In the genomic region with DNA sequence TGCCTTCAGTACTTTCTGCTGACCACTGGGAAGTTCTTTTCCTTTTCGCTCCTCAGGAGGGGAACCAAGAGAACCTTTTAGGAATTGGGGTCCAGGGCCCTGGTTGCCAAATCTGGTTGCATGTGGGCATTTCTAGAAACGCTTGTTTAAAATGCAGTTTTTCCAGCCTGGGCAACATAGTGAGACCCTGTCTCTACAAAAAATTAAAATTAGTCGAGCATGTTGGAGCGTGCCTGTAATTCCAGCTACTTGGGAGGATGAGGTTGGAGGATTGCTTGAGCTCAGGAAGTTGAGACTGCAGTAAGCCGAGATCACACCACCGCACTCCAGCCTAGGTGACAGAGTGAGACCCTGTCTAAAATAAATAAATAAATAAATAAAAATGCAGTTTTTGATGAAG, we compare ENCODE assay signal across 10 cellular contexts. TPM values are rescaled to one million over a fixed set of nuclear protein-coding genes. Genes with fewer than 3 reads are reported as not detected.
DNase-seq lines count a peak whose midpoint lies in the region; ATAC-seq and TF ChIP-seq lines count a peak whose summit lies in the region.
"Had no signal": no experiment of that assay in that cellular context is flagged by ENCODE, and none has a peak within 500 bp of the region (broad histone marks: within the 10 kb centered on the region; RNA-seq: fewer than 3 reads in every experiment).

No MANE protein-coding gene starts in this region.

- CTCF ChIA-PET in activated CD8-positive, alpha-beta T cell treated with anti-CD3 and anti-CD28 coated beads for 36 hours (lab: Charles Lee) = interaction anchor here (1.2 to 16.3 kb wide), 8 partner anchors 8 to 101 kb away, joined by 3 to 284 read pairs (median 6); a partner anchor contains a TSS

- no peaks in the 10 kb centered on the region for H3K27me3 Mint-ChIP-seq in activated naive CD4-positive, alpha-beta T cell treated with anti-CD3 and anti-CD28 coated beads, Interleukin-2, amount 50 U/mL, for 24 hours
- no peaks in the 10 kb centered on the region for H3K27me3 Mint-ChIP-seq in activated CD8-positive, alpha-beta T cell treated with anti-CD3 and anti-CD28 coated beads for 36 hours

- H3K36me3 ChIP-seq in iPS-15b (ENCODE audit: control insufficient read depth, insufficient read depth, low read length) (no peaks in the 10 kb centered on the region), thoracic aorta (no peaks in the 10 kb centered on the region)

- no peak for TF ChIP-seq CTCF in activated CD8-positive, alpha-beta T cell treated with anti-CD3 and anti-CD28 coated beads for 36 hours (IDR thresholded peaks at IDR 0.05)
- no peak for TF ChIP-seq CTCF in thoracic aorta (IDR thresholded peaks at IDR 0.05)

- peak overlapping the region; percentile 95 for H3K4me3 Mint-ChIP-seq in activated naive CD4-positive, alpha-beta T cell treated with anti-CD3 and anti-CD28 coated beads, Interleukin-2, amount 50 U/mL, for 24 hours
- peak overlapping the region; percentile 84 for H3K4me3 Mint-ChIP-seq in activated CD8-positive, alpha-beta T cell treated with anti-CD3 and anti-CD28 coated beads for 36 hours

- peak overlapping the region; percentile 76 for H3K4me3 ChIP-seq in iPS-15b (ENCODE audit: low read depth, low read length)
- H3K4me3 ChIP-seq in thoracic aorta = peak overlapping the region; percentile 95

- intact Hi-C loops in activated CD8-positive, alpha-beta T cell treated with anti-CD3 and anti-CD28 coated beads for 36 hours (cut with micrococcal nuclease) = loop anchor here (10.0 kb wide), 1 partner anchor 72 kb away; no protein-coding TSS in a partner anchor

- H3K9me3 Mint-ChIP-seq in activated naive CD4-positive, alpha-beta T cell treated with anti-CD3 and anti-CD28 coated beads, Interleukin-2, amount 50 U/mL, for 24 hours = no peaks in the 10 kb centered on the region
- H3K9me3 Mint-ChIP-seq in activated CD8-positive, alpha-beta T cell treated with anti-CD3 and anti-CD28 coated beads for 36 hours = peaks cover 3% of the 10 kb centered on the region

- H3K27me3 ChIP-seq in iPS-15b (ENCODE audit: control insufficient read depth, insufficient read depth, low read length) (peaks cover 8% of the 10 kb centered on the region), thoracic aorta (replicated peaks; ENCODE audit: insufficient read depth) (no peaks in the 10 kb centered on the region)

- no peak for ATAC-seq in activated CD8-positive, alpha-beta T cell treated with anti-CD3 and anti-CD28 coated beads for 36 hours
- no peak for ATAC-seq in thoracic aorta (ENCODE audit: insufficient number of reproducible peaks, low FRiP score, low read depth)
- ATAC-seq in GM19467 (IDR thresholded peaks at IDR 0.05; ENCODE audit: unreplicated experiment) = no peak
- no peak for ATAC-seq in GM21526 (IDR thresholded peaks at IDR 0.05; ENCODE audit: low FRiP score, unreplicated experiment)

- H3K9ac ChIP-seq in iPS-15b (ENCODE audit: low read depth, low read length) = no peak overlapping the region

- peaks cover 3% of the 10 kb centered on the region for H3K4me1 ChIP-seq in iPS-15b (ENCODE audit: control insufficient read depth, insufficient read depth, low read length)
- peaks cover 9 to 31% of the 10 kb centered on the region in 2 donors for H3K4me1 ChIP-seq in thoracic aorta (ENCODE audit: control insufficient read depth in 1 of 2, low read depth in 2 of 2)

- no peak overlapping the region for H3K27ac ChIP-seq in thoracic aorta

- DNase-seq in activated naive CD4-positive, alpha-beta T cell (lab: John Stamatoyannopoulos, UW) = no peak
- no peak for DNase-seq in activated CD8-positive, alpha-beta T cell treated with anti-CD3 and anti-CD28 coated beads for 36 hours
- DNase-seq in thoracic aorta (ENCODE audit: low spot score) (no peak), AG20443 (ENCODE audit: low spot score) (no peak)
- DNase-seq: SW 1271 had no signal

- POLR2A ChIA-PET in activated CD8-positive, alpha-beta T cell treated with anti-CD3 and anti-CD28 coated beads for 36 hours (lab: Charles Lee) = interaction anchor here (1.7 to 5.0 kb wide), 3 partner anchors 13 to 47 kb away, joined by 4 to 35 read pairs (median 10); a partner anchor contains a TSS

- H3K9me3 ChIP-seq in iPS-15b (ENCODE audit: control insufficient read depth, insufficient read depth, low read length) (no peaks in the 10 kb centered on the region), thoracic aorta (no peaks in the 10 kb centered on the region)

- H3K27ac Mint-ChIP-seq in activated naive CD4-positive, alpha-beta T cell treated with anti-CD3 and anti-CD28 coated beads, Interleukin-2, amount 50 U/mL, for 24 hours = peak overlapping the region; percentile 87
- peak overlapping the region; percentile 88 for H3K27ac Mint-ChIP-seq in activated CD8-positive, alpha-beta T cell treated with anti-CD3 and anti-CD28 coated beads for 36 hours

- H3K36me3 Mint-ChIP-seq in activated naive CD4-positive, alpha-beta T cell treated with anti-CD3 and anti-CD28 coated beads, Interleukin-2, amount 50 U/mL, for 24 hours = peaks cover 11% of the 10 kb centered on the region
- peaks cover 34% of the 10 kb centered on the region for H3K36me3 Mint-ChIP-seq in activated CD8-positive, alpha-beta T cell treated with anti-CD3 and anti-CD28 coated beads for 36 hours (ENCODE audit: low read depth)

- peaks cover 57% of the 10 kb centered on the region for H3K4me1 Mint-ChIP-seq in activated naive CD4-positive, alpha-beta T cell treated with anti-CD3 and anti-CD28 coated beads, Interleukin-2, amount 50 U/mL, for 24 hours
- peaks cover 54% of the 10 kb centered on the region for H3K4me1 Mint-ChIP-seq in activated CD8-positive, alpha-beta T cell treated with anti-CD3 and anti-CD28 coated beads for 36 hours (ENCODE audit: low read depth)

RNA-seq across cellular contexts. Expression of a gene that starts 1.2 kb away (rescaled TPM):
- 10 to 100 TPM; 41.0 to 42.7 TPM for total RNA-seq in activated CD8-positive, alpha-beta T cell treated with anti-CD3 and anti-CD28 coated beads for 36 hours
- total RNA-seq in thoracic aorta = 10 to 100 TPM; 16.9 to 28.9 TPM

RNA-seq across cellular contexts. Expression of a gene that starts 15.1 kb away (rescaled TPM):
- total RNA-seq in activated CD8-positive, alpha-beta T cell treated with anti-CD3 and anti-CD28 coated beads for 36 hours = not detected
- 1 to 10 TPM in 1 of 2 donors, not detected in 1; 1.4 TPM for total RNA-seq in thoracic aorta
- total RNA-seq: temporal lobe had no signal

RNA-seq across cellular contexts. Expression of a gene that starts 28.3 kb away (rescaled TPM):
- 100 to 1,000 TPM; 161 to 171 TPM for total RNA-seq in activated CD8-positive, alpha-beta T cell treated with anti-CD3 and anti-CD28 coated beads for 36 hours
- 100 to 1,000 TPM; 125 to 192 TPM for total RNA-seq in thoracic aorta

RNA-seq across cellular contexts. Expression of a gene that starts 46.5 kb away (rescaled TPM):
- 10 to 100 TPM; 11.5 to 13.2 TPM for total RNA-seq in activated CD8-positive, alpha-beta T cell treated with anti-CD3 and anti-CD28 coated beads for 36 hours
- 10 to 100 TPM in 1 of 2 donors, 1 to 10 TPM in 1; 6.4 to 10.9 TPM for total RNA-seq in thoracic aorta
